In the genomic region with DNA sequence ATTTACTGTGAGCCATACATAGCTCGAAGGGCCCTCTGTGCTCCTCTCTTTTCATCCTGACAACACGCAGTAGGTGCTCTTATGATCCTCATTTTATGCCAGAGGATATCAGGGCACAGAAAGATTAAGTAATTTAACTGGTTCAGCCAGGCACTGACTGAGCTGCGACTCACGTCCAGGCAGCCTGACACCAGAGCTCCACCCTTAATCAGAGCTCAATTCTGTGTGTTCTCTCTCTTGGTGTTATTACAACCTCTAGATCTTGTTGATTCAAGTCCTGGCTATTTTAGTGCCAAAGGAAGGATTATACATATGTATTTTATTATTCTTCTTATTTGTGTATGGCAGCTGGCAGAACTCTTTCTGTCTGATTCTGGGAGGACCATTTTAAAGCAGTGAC, we compare ENCODE assay signal across 14 cellular contexts. TPM values are rescaled to one million over a fixed set of nuclear protein-coding genes. Genes with fewer than 3 reads are reported as not detected.
"Had no signal": no experiment of that assay in that cellular context is flagged by ENCODE, and none has a peak within 500 bp of the region (broad histone marks: within the 10 kb centered on the region; RNA-seq: fewer than 3 reads in every experiment).

No MANE protein-coding gene starts in this region.

- H3K4me3 ChIP-seq: gastroesophageal sphincter, neural progenitor cell, pancreas, skin epidermis, thyroid gland, uterus had no signal

- H3K27ac ChIP-seq: gastroesophageal sphincter, neural progenitor cell, pancreas, skin epidermis, thyroid gland, uterus had no signal

- H3K9ac ChIP-seq: neural progenitor cell had no signal

- H2AFZ ChIP-seq: neural progenitor cell had no signal

- H3K4me2 ChIP-seq: neural progenitor cell had no signal

- H3K9me3 ChIP-seq: pancreas, thyroid gland had no signal

- H3K4me1 ChIP-seq: gastroesophageal sphincter, neural progenitor cell, pancreas, thyroid gland, uterus had no signal

- H3K27me3 ChIP-seq: gastroesophageal sphincter, neural progenitor cell, pancreas, thyroid gland, uterus had no signal

- DNase-seq: activated CD8-positive, alpha-beta memory T cell treated with anti-CD3 and anti-CD28 coated beads for 24 hours; activated naive CD4-positive, alpha-beta T cell treated with Interleukin-2 at 50 U/mL for 16 hours; activated naive CD8-positive, alpha-beta T cell treated with anti-CD3 and anti-CD28 coated beads, Interleukin-2, amount 50 U/mL, for 24 hours; central memory CD4-positive, alpha-beta T cell; cortex of kidney; effector CD8-positive, alpha-beta T cell; pancreas; thyroid gland; uterus had no signal

- ATAC-seq: activated naive CD8-positive, alpha-beta T cell treated with anti-CD3 and anti-CD28 coated beads, Interleukin-2, amount 50 U/mL, for 24 hours; gastroesophageal sphincter; pancreas; WTC11 had no signal

- H3K36me3 ChIP-seq: neural progenitor cell, uterus had no signal

RNA-seq across cellular contexts. Expression of gene OSMR, which starts 59.7 kb away (rescaled TPM):
- total RNA-seq: activated CD4-positive, alpha-beta T cell treated with anti-CD3 and anti-CD28 coated beads, Interleukin-2, amount 10 ng/mL, durations not matched to agents 24 days and 14 days had no signal
